14 cellular contexts compared by ENCODE assay signal in the genomic region with DNA sequence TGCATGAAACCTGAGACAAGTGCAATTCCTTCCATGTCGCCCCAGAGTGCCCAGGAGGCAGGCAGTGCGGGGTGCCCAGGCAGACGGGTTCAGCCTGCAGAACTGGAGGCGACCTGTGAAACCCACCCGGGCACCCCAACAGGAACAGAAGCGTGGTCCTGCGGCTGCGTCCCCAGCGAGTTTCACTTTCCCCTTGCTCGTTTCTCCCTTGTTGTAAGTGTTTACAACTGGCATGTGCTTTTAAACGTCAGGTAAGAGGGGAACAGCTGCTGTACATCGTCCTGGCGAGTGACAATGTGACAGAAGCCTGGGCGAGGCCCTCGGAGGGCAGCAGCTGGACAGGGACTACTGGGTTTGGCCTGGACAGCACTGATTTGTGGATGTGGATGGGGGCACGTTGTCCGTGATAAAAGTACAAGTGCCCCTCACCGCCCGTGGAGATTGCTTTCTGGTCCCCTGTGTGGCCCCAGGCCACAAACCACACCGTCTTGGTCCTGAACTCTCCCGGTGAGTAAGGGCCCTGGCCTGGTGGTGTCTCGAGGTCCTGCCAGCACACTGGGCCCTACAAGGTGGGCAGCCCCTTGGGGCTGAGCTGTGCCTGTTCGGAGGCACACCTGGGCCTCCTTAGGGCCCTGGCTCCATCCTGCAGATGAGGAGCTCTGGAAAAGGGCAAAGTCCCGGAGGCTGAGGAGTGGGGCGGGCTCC. TPM values are rescaled to one million over a fixed set of nuclear protein-coding genes. Genes with fewer than 3 reads are reported as not detected.
A peak's percentile ranks its signal among the peaks of the same experiment; 100 is the strongest.
DNase-seq lines count a peak whose midpoint lies in the region; ATAC-seq and TF ChIP-seq lines count a peak whose summit lies in the region.
"Had no signal": no experiment of that assay in that cellular context is flagged by ENCODE, and none has a peak within 500 bp of the region (broad histone marks: within the 10 kb centered on the region; RNA-seq: fewer than 3 reads in every experiment).

No MANE protein-coding gene starts in this region.

- H3K27me3 Mint-ChIP-seq in naive B cell: peaks cover 0 to 21% (median 15%) of the 10 kb centered on the region in 3 donors

- peak overlapping the region; percentile 80 to 96 (median 89) for H3K4me3 Mint-ChIP-seq in naive B cell
- H3K4me3 Mint-ChIP-seq: mesothelial cell of epicardium had no signal

- peaks cover 75% of the 10 kb centered on the region for H3K27me3 ChIP-seq in foreskin keratinocyte
- peaks cover 10 to 11% of the 10 kb centered on the region in 2 donors for H3K27me3 ChIP-seq in uterus

- H3K36me3 Mint-ChIP-seq in naive B cell: no peaks in the 10 kb centered on the region
- H3K36me3 Mint-ChIP-seq: mesothelial cell of epicardium had no signal

- H3K36me3 ChIP-seq in uterus: no peaks in the 10 kb centered on the region
- H3K36me3 ChIP-seq: cardiac muscle cell had no signal

- H3K27ac Mint-ChIP-seq in naive B cell: peak overlapping the region; percentile 66 to 95 (median 87)
- H3K27ac Mint-ChIP-seq: mesothelial cell of epicardium had no signal

- peak; percentile 72 for ATAC-seq in GM19455 (IDR thresholded peaks at IDR 0.05; ENCODE audit: unreplicated experiment)
- ATAC-seq in naive B cell (ENCODE audit: low read depth in 2 of 2): peak; percentile 62 to 64
- ATAC-seq in foreskin keratinocyte: no peak
- ATAC-seq in GM18520 (IDR thresholded peaks at IDR 0.05; ENCODE audit: unreplicated experiment): no peak
- ATAC-seq: A549 had no signal

- no peak for TF ChIP-seq POLR2A in uterus (IDR thresholded peaks at IDR 0.05)

- no peaks in the 10 kb centered on the region for H3K9me3 ChIP-seq in uterus
- H3K9me3 ChIP-seq: A549 had no signal

- no peak overlapping the region for H3K4me3 ChIP-seq in uterus
- H3K4me3 ChIP-seq: A549, cardiac muscle cell had no signal

- peaks cover 15 to 57% (median 35%) of the 10 kb centered on the region in 3 donors for H3K4me1 Mint-ChIP-seq in naive B cell

- no peaks in the 10 kb centered on the region for H3K4me1 ChIP-seq in foreskin keratinocyte
- peaks cover 0 to 5% of the 10 kb centered on the region in 2 donors for H3K4me1 ChIP-seq in uterus

- DNase-seq in NCI-H1417 (lab: John Stamatoyannopoulos, UW): peak in 2 of 3 experiments; percentile 6 to 24
- DNase-seq in NCI-H1417 treated with DMSO at 0.1 percent for 48 hours (lab: John Stamatoyannopoulos, UW): no peak
- peak; percentile 23 for DNase-seq in RPMI8226
- peak; percentile 55 for DNase-seq in naive B cell
- DNase-seq in foreskin keratinocyte: no peak
- DNase-seq in uterus: no peak
- DNase-seq: stimulated activated CD4-positive, alpha-beta T cell treated with anti-CD3 and anti-CD28 coated beads, Interleukin-12 subunit alpha, Interleukin-12 subunit beta, amount 100 ng/mL, for 4 hours had no signal

- no peaks in the 10 kb centered on the region for H3K9me3 Mint-ChIP-seq in naive B cell
- H3K9me3 Mint-ChIP-seq: mesothelial cell of epicardium had no signal

- H3K27ac ChIP-seq in foreskin keratinocyte (no peak overlapping the region), uterus (no peak overlapping the region)
- H3K27ac ChIP-seq: A549, cardiac muscle cell had no signal

- intact Hi-C loops in uterus (cut with DNase I; ENCODE audit: low total_unique reads): no loop called here

- no peak for TF ChIP-seq CTCF in foreskin keratinocyte (conservative IDR thresholded peaks at IDR 0.05)
- no peak for TF ChIP-seq CTCF in uterus (IDR thresholded peaks at IDR 0.05)

RNA-seq across cellular contexts. Expression of a gene that starts 4.0 kb away (rescaled TPM):
- polyA plus RNA-seq in naive B cell (ENCODE audit: low read depth in 6 of 6) (under 1 TPM in 5 of 6 donors, not detected in 1; 0.12 to 0.23 (median 0.16) TPM), foreskin keratinocyte (not detected in 2 replicates)
- total RNA-seq in foreskin keratinocyte (not detected in 2 replicates), uterus (1 to 10 TPM in 1 of 4 donors, under 1 TPM in 2, not detected in 1; 0.21 to 1.3 (median 0.51) TPM)
- total RNA-seq: cardiac muscle cell, glomerular endothelial cell, temporal lobe had no signal
- polyA plus RNA-seq: A549, cardiac muscle cell had no signal

RNA-seq across cellular contexts. Expression of a gene that starts 11.6 kb away (rescaled TPM):
- polyA plus RNA-seq in naive B cell (ENCODE audit: low read depth in 6 of 6) (under 1 TPM in 5 of 6 donors, not detected in 1; 0.23 to 0.61 (median 0.27) TPM), foreskin keratinocyte (not detected in 2 replicates)
- total RNA-seq in foreskin keratinocyte (not detected in 2 replicates), uterus (not detected)
- total RNA-seq: cardiac muscle cell, glomerular endothelial cell, mesothelial cell of epicardium, temporal lobe had no signal
- polyA plus RNA-seq: A549, cardiac muscle cell had no signal

RNA-seq across cellular contexts. Expression of a gene that starts 35.0 kb away (rescaled TPM):
- 10 to 100 TPM; 30.0 to 56.1 (median 34.6) TPM for polyA plus RNA-seq in naive B cell (ENCODE audit: low read depth in 6 of 6)
- total RNA-seq in foreskin keratinocyte: 137 and 180 TPM in 2 replicates
- 94.3 and 134 TPM in 2 replicates for polyA plus RNA-seq in foreskin keratinocyte
- total RNA-seq in uterus: 1 to 10 TPM in 3 of 4 donors, not detected in 1; 5.1 to 7.6 (median 5.9) TPM

Comparison
In these comparisons a context has a peak if more than half of its experiments do, and no peak if none do; other contexts are left out.
1. DNase-seq: peak in NCI-H1417 (2 of 3), RPMI8226 (single experiment) and naive B cell (single experiment); none in NCI-H1417 treated with DMSO at 0.1 percent for 48 hours (single experiment), foreskin keratinocyte (0 of 2) and uterus (0 of 2).
2. ATAC-seq: peak in GM19455 (single experiment) and naive B cell (2 of 2); none in foreskin keratinocyte (single experiment) and GM18520 (single experiment).
3. RNA of a gene that starts 35.0 kb away (total RNA-seq): 137 to 180 TPM in foreskin keratinocyte; 5.1 to 7.6 TPM in uterus; every median in the first group is over 10 times any median in the second.